ENCODE assay signal across 15 cellular contexts in genomic region chr2:210955591-210955990, GRCh38.
DNase-seq lines count a peak whose midpoint lies in the region; ATAC-seq and TF ChIP-seq lines count a peak whose summit lies in the region.
"Had no signal": no experiment of that assay in that cellular context is flagged by ENCODE, and none has a peak within 500 bp of the region (broad histone marks: within the 10 kb centered on the region; RNA-seq: fewer than 3 reads in every experiment).

No MANE protein-coding gene starts in this region.

- H3K4me3 ChIP-seq in Panc1 (ENCODE audit: low read depth in 2 of 2, low read length in 2 of 2) (no peak overlapping the region), spleen (no peak overlapping the region)
- H3K4me3 ChIP-seq: BLaER1, dorsolateral prefrontal cortex, SK-N-MC had no signal

- peak overlapping the region; percentile 4 for H3K27ac Mint-ChIP-seq in mesothelial cell of epicardium
- H3K27ac Mint-ChIP-seq: naive thymus-derived CD4-positive, alpha-beta T cell; stimulated activated naive B cell treated with anti-CD40 and anti-IgM and Interleukin-4, amounts not matched to agents 10 μg/mL and 1 μg/mL and 100 μg/mL, for 72 hours had no signal

- H3K9me3 ChIP-seq in Panc1 (ENCODE audit: control insufficient read depth, insufficient read depth, low read depth, low read length) (no peaks in the 10 kb centered on the region), spleen (peaks cover 0 to 7% (median 0%) of the 10 kb centered on the region in 8 donors)

- in situ Hi-C loops in Panc1 (cut with HindIII; ENCODE audit: low pct_unique_long_range_greater_than_20kb, low sequenced_read_pairs): no loop called here

- H3K4me1 Mint-ChIP-seq in mesothelial cell of epicardium: peaks cover 9% of the 10 kb centered on the region
- H3K4me1 Mint-ChIP-seq: naive thymus-derived CD4-positive, alpha-beta T cell; stimulated activated naive B cell treated with anti-CD40 and anti-IgM and Interleukin-4, amounts not matched to agents 10 μg/mL and 1 μg/mL and 100 μg/mL, for 72 hours had no signal

- peak; percentile 89 for DNase-seq in ELR (ENCODE audit: low read depth)
- no peak for DNase-seq in Panc1 (ENCODE audit: low read depth, low spot score)
- peak; percentile 34 for DNase-seq in dedifferentiated amniotic fluid mesenchymal stem cell (ENCODE audit: extremely low spot score)
- no peak for DNase-seq in mesothelial cell of epicardium (ENCODE audit: low spot score in 2 of 2, unreplicated experiment in 2 of 2)
- DNase-seq in GM10248 (ENCODE audit: extremely low spot score): no peak
- no peak for DNase-seq in activated CD4-positive, alpha-beta T cell treated with anti-CD3 and anti-CD28 coated beads, Interleukin-2, amount 50 U/mL, for 48 hours
- no peak for DNase-seq in spleen
- DNase-seq: dorsolateral prefrontal cortex; naive thymus-derived CD4-positive, alpha-beta T cell; NCI-H2107; retina; stimulated activated naive B cell treated with anti-CD40 and anti-IgM and Interleukin-4, amounts not matched to agents 10 μg/mL and 1 μg/mL and 100 μg/mL, for 72 hours had no signal

- H3K4me1 ChIP-seq in Panc1 (ENCODE audit: control insufficient read depth, insufficient read depth, low read length): no peaks in the 10 kb centered on the region
- no peaks in the 10 kb centered on the region for H3K4me1 ChIP-seq in spleen
- H3K4me1 ChIP-seq: BLaER1 had no signal

- intact Hi-C loops in Panc1 (cut with micrococcal nuclease; ENCODE audit: unreplicated experiment) (no loop called here), spleen (cut with DNase I; ENCODE audit: low total_unique reads) (no loop called here)

- no peak for TF ChIP-seq CTCF in Panc1 (IDR thresholded peaks at IDR 0.05)
- no peak for TF ChIP-seq CTCF in mesothelial cell of epicardium (IDR thresholded peaks at IDR 0.05; ENCODE audit: unreplicated experiment)
- TF ChIP-seq CTCF in GM10248 (IDR thresholded peaks at IDR 0.05; ENCODE audit: control extremely low read depth, extremely low read depth, low read depth, missing control alignments): no peak
- no peak for TF ChIP-seq CTCF in spleen (IDR thresholded peaks at IDR 0.05 in 8 of 11, conservative IDR thresholded peaks at IDR 0.05 in 3 of 11)

- 78 to 87% (median 84%) methylated on average over 3 of the region's 3 CpGs for WGBS in spleen, 5 donors

- H3K36me3 ChIP-seq in Panc1 (ENCODE audit: control insufficient read depth, insufficient read depth, low read length) (no peaks in the 10 kb centered on the region), spleen (no peaks in the 10 kb centered on the region)
- H3K36me3 ChIP-seq: BLaER1 had no signal

- CTCF ChIA-PET in Panc1 (lab: Charles Lee): no interaction called here
- CTCF ChIA-PET in GM10248 (lab: Yijun Ruan, JAX): no interaction called here

- H3K36me3 Mint-ChIP-seq in mesothelial cell of epicardium: no peaks in the 10 kb centered on the region
- H3K36me3 Mint-ChIP-seq: naive thymus-derived CD4-positive, alpha-beta T cell; stimulated activated naive B cell treated with anti-CD40 and anti-IgM and Interleukin-4, amounts not matched to agents 10 μg/mL and 1 μg/mL and 100 μg/mL, for 72 hours had no signal

- no peak overlapping the region for H3K27ac ChIP-seq in Panc1 (ENCODE audit: low read length)
- no peak overlapping the region for H3K27ac ChIP-seq in spleen
- H3K27ac ChIP-seq: BLaER1, dorsolateral prefrontal cortex, SK-N-MC had no signal

- no peaks in the 10 kb centered on the region for H3K27me3 ChIP-seq in Panc1 (ENCODE audit: control insufficient read depth, insufficient read depth, low read length)
- H3K27me3 ChIP-seq in spleen (replicated peaks in 1 of 7): no peaks in the 10 kb centered on the region
- H3K27me3 ChIP-seq: BLaER1, dorsolateral prefrontal cortex had no signal

- no peaks in the 10 kb centered on the region for H3K27me3 Mint-ChIP-seq in mesothelial cell of epicardium (ENCODE audit: low read depth)
- H3K27me3 Mint-ChIP-seq: naive thymus-derived CD4-positive, alpha-beta T cell; stimulated activated naive B cell treated with anti-CD40 and anti-IgM and Interleukin-4, amounts not matched to agents 10 μg/mL and 1 μg/mL and 100 μg/mL, for 72 hours had no signal

- no peak for TF ChIP-seq POLR2A in spleen (IDR thresholded peaks at IDR 0.05)

- peaks cover 6% of the 10 kb centered on the region for H3K9me3 Mint-ChIP-seq in mesothelial cell of epicardium
- H3K9me3 Mint-ChIP-seq: stimulated activated naive B cell treated with anti-CD40 and anti-IgM and Interleukin-4, amounts not matched to agents 10 μg/mL and 1 μg/mL and 100 μg/mL, for 72 hours had no signal

- ATAC-seq in Panc1 (peak; percentile 86), GM19328 (IDR thresholded peaks at IDR 0.05; ENCODE audit: unreplicated experiment) (no peak)
- ATAC-seq: naive thymus-derived CD4-positive, alpha-beta T cell; stimulated activated naive B cell treated with anti-CD40 and anti-IgM and Interleukin-4, amounts not matched to agents 10 μg/mL and 1 μg/mL and 100 μg/mL, for 72 hours had no signal

- BruUV-seq in Panc1 (replicated peaks; lab: Mats Ljungman, UMichigan): no TSS peak

- H3K4me3 Mint-ChIP-seq in mesothelial cell of epicardium: no peak overlapping the region
- H3K4me3 Mint-ChIP-seq: naive thymus-derived CD4-positive, alpha-beta T cell; stimulated activated naive B cell treated with anti-CD40 and anti-IgM and Interleukin-4, amounts not matched to agents 10 μg/mL and 1 μg/mL and 100 μg/mL, for 72 hours had no signal

- POLR2A ChIA-PET in Panc1 (lab: Charles Lee): no interaction called here
- POLR2A ChIA-PET in GM10248 (lab: Yijun Ruan, JAX): no interaction called here

Comparison
In these comparisons a context has a peak if more than half of its experiments do, and no peak if none do; other contexts are left out.
1. DNase-seq: peak in ELR (single experiment) and dedifferentiated amniotic fluid mesenchymal stem cell (single experiment); none in Panc1 (single experiment), mesothelial cell of epicardium (0 of 2), GM10248 (single experiment), activated CD4-positive, alpha-beta T cell treated with anti-CD3 and anti-CD28 coated beads, Interleukin-2, amount 50 U/mL, for 48 hours (0 of 2) and spleen (single experiment).